1 cellular context compared by ENCODE assay signal in the genomic region with DNA sequence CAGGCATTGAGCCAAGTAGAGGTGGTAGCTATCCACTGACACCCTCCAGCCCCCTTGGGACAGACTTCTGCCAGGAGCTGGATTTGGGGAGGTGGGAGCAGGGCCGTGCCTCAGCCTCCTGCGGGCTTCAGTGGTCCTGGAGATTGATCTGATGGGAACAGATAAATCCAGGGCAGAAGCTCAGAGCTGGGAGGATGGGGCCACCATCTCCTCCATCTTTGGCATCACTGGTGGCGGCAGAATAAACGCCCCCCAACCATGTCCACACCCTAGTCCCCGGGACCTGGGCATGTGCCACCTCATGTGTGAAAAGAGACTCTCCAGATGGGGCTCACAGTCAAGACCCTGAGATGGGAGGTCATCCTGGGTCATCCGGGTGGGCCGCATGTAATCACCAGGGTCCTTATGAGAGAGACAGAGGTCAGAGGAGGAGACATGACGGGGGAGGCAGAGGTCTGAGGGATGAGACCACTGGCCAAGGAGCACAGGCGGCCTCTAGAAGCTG.
TF ChIP-seq lines count a peak whose summit lies in the region.

No MANE protein-coding gene starts in this region.

TF ChIP-seq in GM23338, 12 proteins besides CTCF, POLR2A, EP300 and RAD21 (continued from another document):
- TF ChIP-seq, protein P1, sequence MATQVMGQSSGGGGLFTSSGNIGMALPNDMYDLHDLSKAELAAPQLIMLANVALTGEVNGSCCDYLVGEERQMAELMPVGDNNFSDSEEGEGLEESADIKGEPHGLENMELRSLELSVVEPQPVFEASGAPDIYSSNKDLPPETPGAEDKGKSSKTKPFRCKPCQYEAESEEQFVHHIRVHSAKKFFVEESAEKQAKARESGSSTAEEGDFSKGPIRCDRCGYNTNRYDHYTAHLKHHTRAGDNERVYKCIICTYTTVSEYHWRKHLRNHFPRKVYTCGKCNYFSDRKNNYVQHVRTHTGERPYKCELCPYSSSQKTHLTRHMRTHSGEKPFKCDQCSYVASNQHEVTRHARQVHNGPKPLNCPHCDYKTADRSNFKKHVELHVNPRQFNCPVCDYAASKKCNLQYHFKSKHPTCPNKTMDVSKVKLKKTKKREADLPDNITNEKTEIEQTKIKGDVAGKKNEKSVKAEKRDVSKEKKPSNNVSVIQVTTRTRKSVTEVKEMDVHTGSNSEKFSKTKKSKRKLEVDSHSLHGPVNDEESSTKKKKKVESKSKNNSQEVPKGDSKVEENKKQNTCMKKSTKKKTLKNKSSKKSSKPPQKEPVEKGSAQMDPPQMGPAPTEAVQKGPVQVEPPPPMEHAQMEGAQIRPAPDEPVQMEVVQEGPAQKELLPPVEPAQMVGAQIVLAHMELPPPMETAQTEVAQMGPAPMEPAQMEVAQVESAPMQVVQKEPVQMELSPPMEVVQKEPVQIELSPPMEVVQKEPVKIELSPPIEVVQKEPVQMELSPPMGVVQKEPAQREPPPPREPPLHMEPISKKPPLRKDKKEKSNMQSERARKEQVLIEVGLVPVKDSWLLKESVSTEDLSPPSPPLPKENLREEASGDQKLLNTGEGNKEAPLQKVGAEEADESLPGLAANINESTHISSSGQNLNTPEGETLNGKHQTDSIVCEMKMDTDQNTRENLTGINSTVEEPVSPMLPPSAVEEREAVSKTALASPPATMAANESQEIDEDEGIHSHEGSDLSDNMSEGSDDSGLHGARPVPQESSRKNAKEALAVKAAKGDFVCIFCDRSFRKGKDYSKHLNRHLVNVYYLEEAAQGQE (IDR thresholded peaks at IDR 0.05; ENCODE audit: unreplicated experiment): no peak
- TF ChIP-seq, protein P2, sequence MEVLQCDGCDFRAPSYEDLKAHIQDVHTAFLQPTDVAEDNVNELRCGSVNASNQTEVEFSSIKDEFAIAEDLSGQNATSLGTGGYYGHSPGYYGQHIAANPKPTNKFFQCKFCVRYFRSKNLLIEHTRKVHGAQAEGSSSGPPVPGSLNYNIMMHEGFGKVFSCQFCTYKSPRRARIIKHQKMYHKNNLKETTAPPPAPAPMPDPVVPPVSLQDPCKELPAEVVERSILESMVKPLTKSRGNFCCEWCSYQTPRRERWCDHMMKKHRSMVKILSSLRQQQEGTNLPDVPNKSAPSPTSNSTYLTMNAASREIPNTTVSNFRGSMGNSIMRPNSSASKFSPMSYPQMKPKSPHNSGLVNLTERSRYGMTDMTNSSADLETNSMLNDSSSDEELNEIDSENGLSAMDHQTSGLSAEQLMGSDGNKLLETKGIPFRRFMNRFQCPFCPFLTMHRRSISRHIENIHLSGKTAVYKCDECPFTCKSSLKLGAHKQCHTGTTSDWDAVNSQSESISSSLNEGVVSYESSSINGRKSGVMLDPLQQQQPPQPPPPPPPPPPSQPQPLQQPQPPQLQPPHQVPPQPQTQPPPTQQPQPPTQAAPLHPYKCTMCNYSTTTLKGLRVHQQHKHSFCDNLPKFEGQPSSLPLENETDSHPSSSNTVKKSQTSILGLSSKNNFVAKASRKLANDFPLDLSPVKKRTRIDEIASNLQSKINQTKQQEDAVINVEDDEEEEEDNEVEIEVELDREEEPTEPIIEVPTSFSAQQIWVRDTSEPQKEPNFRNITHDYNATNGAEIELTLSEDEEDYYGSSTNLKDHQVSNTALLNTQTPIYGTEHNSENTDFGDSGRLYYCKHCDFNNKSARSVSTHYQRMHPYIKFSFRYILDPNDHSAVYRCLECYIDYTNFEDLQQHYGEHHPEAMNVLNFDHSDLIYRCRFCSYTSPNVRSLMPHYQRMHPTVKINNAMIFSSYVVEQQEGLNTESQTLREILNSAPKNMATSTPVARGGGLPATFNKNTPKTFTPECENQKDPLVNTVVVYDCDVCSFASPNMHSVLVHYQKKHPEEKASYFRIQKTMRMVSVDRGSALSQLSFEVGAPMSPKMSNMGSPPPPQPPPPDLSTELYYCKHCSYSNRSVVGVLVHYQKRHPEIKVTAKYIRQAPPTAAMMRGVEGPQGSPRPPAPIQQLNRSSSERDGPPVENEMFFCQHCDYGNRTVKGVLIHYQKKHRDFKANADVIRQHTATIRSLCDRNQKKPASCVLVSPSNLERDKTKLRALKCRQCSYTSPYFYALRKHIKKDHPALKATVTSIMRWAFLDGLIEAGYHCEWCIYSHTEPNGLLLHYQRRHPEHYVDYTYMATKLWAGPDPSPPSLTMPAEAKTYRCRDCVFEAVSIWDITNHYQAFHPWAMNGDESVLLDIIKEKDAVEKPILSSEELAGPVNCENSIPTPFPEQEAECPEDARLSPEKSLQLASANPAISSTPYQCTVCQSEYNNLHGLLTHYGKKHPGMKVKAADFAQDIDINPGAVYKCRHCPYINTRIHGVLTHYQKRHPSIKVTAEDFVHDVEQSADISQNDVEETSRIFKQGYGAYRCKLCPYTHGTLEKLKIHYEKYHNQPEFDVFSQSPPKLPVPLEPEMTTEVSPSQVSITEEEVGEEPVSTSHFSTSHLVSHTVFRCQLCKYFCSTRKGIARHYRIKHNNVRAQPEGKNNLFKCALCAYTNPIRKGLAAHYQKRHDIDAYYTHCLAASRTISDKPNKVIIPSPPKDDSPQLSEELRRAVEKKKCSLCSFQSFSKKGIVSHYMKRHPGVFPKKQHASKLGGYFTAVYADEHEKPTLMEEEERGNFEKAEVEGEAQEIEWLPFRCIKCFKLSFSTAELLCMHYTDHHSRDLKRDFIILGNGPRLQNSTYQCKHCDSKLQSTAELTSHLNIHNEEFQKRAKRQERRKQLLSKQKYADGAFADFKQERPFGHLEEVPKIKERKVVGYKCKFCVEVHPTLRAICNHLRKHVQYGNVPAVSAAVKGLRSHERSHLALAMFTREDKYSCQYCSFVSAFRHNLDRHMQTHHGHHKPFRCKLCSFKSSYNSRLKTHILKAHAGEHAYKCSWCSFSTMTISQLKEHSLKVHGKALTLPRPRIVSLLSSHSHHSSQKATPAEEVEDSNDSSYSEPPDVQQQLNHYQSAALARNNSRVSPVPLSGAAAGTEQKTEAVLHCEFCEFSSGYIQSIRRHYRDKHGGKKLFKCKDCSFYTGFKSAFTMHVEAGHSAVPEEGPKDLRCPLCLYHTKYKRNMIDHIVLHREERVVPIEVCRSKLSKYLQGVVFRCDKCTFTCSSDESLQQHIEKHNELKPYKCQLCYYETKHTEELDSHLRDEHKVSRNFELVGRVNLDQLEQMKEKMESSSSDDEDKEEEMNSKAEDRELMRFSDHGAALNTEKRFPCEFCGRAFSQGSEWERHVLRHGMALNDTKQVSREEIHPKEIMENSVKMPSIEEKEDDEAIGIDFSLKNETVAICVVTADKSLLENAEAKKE (CRISPR knock-in tag; IDR thresholded peaks at IDR 0.05): no peak
- TF ChIP-seq STAT1 (IDR thresholded peaks at IDR 0.05; ENCODE audit: unreplicated experiment) (no peak), EZH2phosphoT487 (IDR thresholded peaks at IDR 0.05; ENCODE audit: unreplicated experiment) (no peak), ZNF331 (CRISPR knock-in tag; IDR thresholded peaks at IDR 0.05; ENCODE audit: low read depth) (no peak), ZNF114 (CRISPR knock-in tag; IDR thresholded peaks at IDR 0.05) (no peak), POLR2AphosphoS5 (IDR thresholded peaks at IDR 0.05; ENCODE audit: low read depth) (no peak), EZH2 (IDR thresholded peaks at IDR 0.05; ENCODE audit: low read depth, unreplicated experiment) (no peak), CREB1 (CRISPR knock-in tag; IDR thresholded peaks at IDR 0.05; ENCODE audit: low read depth) (no peak)
- TF ChIP-seq, protein P3, sequence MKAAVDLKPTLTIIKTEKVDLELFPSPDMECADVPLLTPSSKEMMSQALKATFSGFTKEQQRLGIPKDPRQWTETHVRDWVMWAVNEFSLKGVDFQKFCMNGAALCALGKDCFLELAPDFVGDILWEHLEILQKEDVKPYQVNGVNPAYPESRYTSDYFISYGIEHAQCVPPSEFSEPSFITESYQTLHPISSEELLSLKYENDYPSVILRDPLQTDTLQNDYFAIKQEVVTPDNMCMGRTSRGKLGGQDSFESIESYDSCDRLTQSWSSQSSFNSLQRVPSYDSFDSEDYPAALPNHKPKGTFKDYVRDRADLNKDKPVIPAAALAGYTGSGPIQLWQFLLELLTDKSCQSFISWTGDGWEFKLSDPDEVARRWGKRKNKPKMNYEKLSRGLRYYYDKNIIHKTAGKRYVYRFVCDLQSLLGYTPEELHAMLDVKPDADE (IDR thresholded peaks at IDR 0.05): no peak
